Comparison of ENCODE assay signal across 9 cellular contexts in the genomic region with DNA sequence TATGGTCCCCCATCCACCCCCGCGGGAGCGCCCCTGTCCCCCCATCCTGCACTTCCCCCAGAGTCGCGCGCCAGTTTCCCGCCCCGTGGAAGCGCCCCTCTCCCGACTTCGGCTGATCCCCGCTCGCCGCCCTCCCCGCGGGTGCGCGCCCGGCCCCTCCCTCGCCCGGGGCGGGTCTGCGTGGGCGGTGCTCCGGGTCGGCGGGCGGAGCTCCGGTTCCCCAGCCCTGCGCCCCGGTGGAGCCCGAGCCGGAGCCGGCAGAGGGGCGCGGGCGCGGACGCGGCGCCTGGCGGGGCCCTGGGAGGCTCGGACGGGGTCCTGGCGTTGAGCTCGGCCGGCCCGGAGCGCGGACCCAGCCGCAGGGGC. TPM values are rescaled to one million over a fixed set of nuclear protein-coding genes. Genes with fewer than 3 reads are reported as not detected.
DNase-seq lines count a peak whose midpoint lies in the region; ATAC-seq and TF ChIP-seq lines count a peak whose summit lies in the region.
"Had no signal": no experiment of that assay in that cellular context is flagged by ENCODE, and none has a peak within 500 bp of the region (broad histone marks: within the 10 kb centered on the region; RNA-seq: fewer than 3 reads in every experiment).

A gene (plus strand): TSS at position 223 of the 366 bp plus-strand sequence. CDS start 148 bp downstream, outside the sequence.

- H3K4me3 ChIP-seq in dorsolateral prefrontal cortex (peak within 1 kb of the TSS in 57 of 59 donors; percentile 7 to 62 (median 41)), suprapubic skin (peak within 1 kb of the TSS; percentile 62)

- peaks cover 0 to 3% (median 0%) of the 10 kb centered on the region in 7 donors for H3K9me3 Mint-ChIP-seq in naive B cell

- H3K4me3 Mint-ChIP-seq in naive B cell: peak within 1 kb of the TSS; percentile 83 to 96 (median 91)

- no peak within 1 kb of the TSS for H3K27ac ChIP-seq in dorsolateral prefrontal cortex
- peak within 1 kb of the TSS; percentile 27 for H3K27ac ChIP-seq in suprapubic skin

- H3K36me3 Mint-ChIP-seq in naive B cell: no peaks in the 10 kb centered on the region

- no CpG with 5 or more reads among the region's 51 CpGs for WGBS in suprapubic skin

- H3K4me1 ChIP-seq in suprapubic skin: peaks cover 20% of the 10 kb centered on the region

- H3K36me3 ChIP-seq in suprapubic skin: no peaks in the 10 kb centered on the region

- intact Hi-C loops in Right ventricle myocardium inferior (cut with DNase I): loop anchor here (5.0 kb wide), 1 partner anchor 597 kb away; no protein-coding TSS in a partner anchor
- intact Hi-C loops in cardiac septum (cut with DNase I): no loop called here
- intact Hi-C loops in dorsolateral prefrontal cortex (cut with DNase I): loop anchor here in 1 of 2 donors (10.0 kb wide), 1 partner anchor 594 kb away; no protein-coding TSS in a partner anchor

- TF ChIP-seq POLR2A in suprapubic skin (IDR thresholded peaks at IDR 0.05): no peak

- peaks cover 23 to 56% (median 44%) of the 10 kb centered on the region in 3 donors for H3K27me3 Mint-ChIP-seq in naive B cell

- TF ChIP-seq CTCF in dorsolateral prefrontal cortex (IDR thresholded peaks at IDR 0.05 in 54 of 56, conservative IDR thresholded peaks at IDR 0.05 in 2 of 56; ENCODE audit: low read depth in 1 of 56, partially characterized antibody in 56 of 56) (no peak), suprapubic skin (IDR thresholded peaks at IDR 0.05) (no peak)

- H3K27me3 ChIP-seq in dorsolateral prefrontal cortex (peaks cover 0 to 80% (median 64%) of the 10 kb centered on the region in 45 donors), suprapubic skin (peaks cover 50% of the 10 kb centered on the region)

- peaks cover 17 to 31% (median 27%) of the 10 kb centered on the region in 3 donors for H3K4me1 Mint-ChIP-seq in naive B cell

- no peak for TF ChIP-seq EP300 in suprapubic skin (IDR thresholded peaks at IDR 0.05)

- H3K27ac Mint-ChIP-seq in naive B cell: peak within 1 kb of the TSS in 3 of 6 donors; percentile 29 to 57 (median 49)

- no peaks in the 10 kb centered on the region for H3K9me3 ChIP-seq in suprapubic skin

- ATAC-seq in Right ventricle myocardium inferior (peak; percentile 42), naive B cell (ENCODE audit: low read depth in 2 of 2) (peak; percentile 78 to 87)

- DNase-seq in Right ventricle myocardium inferior (ENCODE audit: missing footprints) (no peak), cardiac septum (ENCODE audit: low spot score) (no peak), dorsolateral prefrontal cortex (peak in 1 of 10 donors; percentile 63), naive B cell (peak; percentile 57), suprapubic skin (ENCODE audit: low spot score in 2 of 2) (no peak), HCEC 1CT (no peak), HK-2 (ENCODE audit: unreplicated experiment) (no peak)
- peak; percentile 69 for DNase-seq in activated CD4-positive, alpha-beta T cell treated with anti-CD3 and anti-CD28 coated beads for 48 hours

RNA-seq across cellular contexts. Expression of the gene that starts here (rescaled TPM):
- total RNA-seq in Right ventricle myocardium inferior (2.4 TPM), cardiac septum (1.0 TPM), dorsolateral prefrontal cortex (10 to 100 TPM in 3 of 120 experiments, 1 to 10 TPM in 115, under 1 TPM in 1, not detected in 1; 0.82 to 13.7 (median 3.7) TPM), suprapubic skin (1 to 10 TPM in 3 of 4 donors, under 1 TPM in 1; 0.99 to 3.9 (median 2.3) TPM)
- 1 to 10 TPM; 1.8 to 9.2 (median 4.1) TPM for polyA plus RNA-seq in naive B cell (ENCODE audit: low read depth in 6 of 6)
- total RNA-seq: endothelial cell of umbilical vein had no signal
- polyA plus RNA-seq: endothelial cell of umbilical vein had no signal

Comparison
In these comparisons a context has a peak if more than half of its experiments do, and no peak if none do; other contexts are left out.
1. DNase-seq: peak in activated CD4-positive, alpha-beta T cell treated with anti-CD3 and anti-CD28 coated beads for 48 hours (single experiment) and naive B cell (single experiment); none in Right ventricle myocardium inferior (single experiment), cardiac septum (single experiment), suprapubic skin (0 of 2), HCEC 1CT (single experiment) and HK-2 (single experiment).